1 cellular context compared by ENCODE assay signal in the genomic region with DNA sequence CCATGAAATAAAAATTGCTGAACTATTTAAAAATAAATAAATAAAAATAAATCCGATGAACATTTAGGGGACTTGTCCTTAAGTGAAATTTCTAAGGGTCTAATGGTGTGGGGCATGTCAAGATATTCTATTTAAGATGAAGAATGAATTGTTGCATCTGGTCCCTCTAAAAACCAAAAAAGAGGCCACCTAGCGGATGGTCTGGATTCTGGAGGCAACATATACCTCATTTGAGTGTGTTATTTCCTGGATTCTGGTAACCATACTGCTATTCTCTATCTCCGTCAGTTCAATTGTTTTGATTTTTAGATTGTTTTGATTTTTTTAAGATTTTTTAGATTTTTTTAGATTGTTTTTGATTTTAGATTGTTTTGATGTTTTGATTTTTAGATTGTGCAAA.
TF ChIP-seq lines count a peak whose summit lies in the region.

No MANE protein-coding gene starts in this region.

TF ChIP-seq in GM23338, 12 proteins besides CTCF, POLR2A, EP300 and RAD21 (continued from another document):
- TF ChIP-seq, protein P1, sequence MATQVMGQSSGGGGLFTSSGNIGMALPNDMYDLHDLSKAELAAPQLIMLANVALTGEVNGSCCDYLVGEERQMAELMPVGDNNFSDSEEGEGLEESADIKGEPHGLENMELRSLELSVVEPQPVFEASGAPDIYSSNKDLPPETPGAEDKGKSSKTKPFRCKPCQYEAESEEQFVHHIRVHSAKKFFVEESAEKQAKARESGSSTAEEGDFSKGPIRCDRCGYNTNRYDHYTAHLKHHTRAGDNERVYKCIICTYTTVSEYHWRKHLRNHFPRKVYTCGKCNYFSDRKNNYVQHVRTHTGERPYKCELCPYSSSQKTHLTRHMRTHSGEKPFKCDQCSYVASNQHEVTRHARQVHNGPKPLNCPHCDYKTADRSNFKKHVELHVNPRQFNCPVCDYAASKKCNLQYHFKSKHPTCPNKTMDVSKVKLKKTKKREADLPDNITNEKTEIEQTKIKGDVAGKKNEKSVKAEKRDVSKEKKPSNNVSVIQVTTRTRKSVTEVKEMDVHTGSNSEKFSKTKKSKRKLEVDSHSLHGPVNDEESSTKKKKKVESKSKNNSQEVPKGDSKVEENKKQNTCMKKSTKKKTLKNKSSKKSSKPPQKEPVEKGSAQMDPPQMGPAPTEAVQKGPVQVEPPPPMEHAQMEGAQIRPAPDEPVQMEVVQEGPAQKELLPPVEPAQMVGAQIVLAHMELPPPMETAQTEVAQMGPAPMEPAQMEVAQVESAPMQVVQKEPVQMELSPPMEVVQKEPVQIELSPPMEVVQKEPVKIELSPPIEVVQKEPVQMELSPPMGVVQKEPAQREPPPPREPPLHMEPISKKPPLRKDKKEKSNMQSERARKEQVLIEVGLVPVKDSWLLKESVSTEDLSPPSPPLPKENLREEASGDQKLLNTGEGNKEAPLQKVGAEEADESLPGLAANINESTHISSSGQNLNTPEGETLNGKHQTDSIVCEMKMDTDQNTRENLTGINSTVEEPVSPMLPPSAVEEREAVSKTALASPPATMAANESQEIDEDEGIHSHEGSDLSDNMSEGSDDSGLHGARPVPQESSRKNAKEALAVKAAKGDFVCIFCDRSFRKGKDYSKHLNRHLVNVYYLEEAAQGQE (IDR thresholded peaks at IDR 0.05; ENCODE audit: unreplicated experiment) = no peak
- TF ChIP-seq STAT1 (IDR thresholded peaks at IDR 0.05; ENCODE audit: unreplicated experiment) (no peak), NANOG (IDR thresholded peaks at IDR 0.05; ENCODE audit: borderline replicate concordance) (no peak), JUNB (IDR thresholded peaks at IDR 0.05; ENCODE audit: unreplicated experiment) (no peak)
- TF ChIP-seq, protein P2, sequence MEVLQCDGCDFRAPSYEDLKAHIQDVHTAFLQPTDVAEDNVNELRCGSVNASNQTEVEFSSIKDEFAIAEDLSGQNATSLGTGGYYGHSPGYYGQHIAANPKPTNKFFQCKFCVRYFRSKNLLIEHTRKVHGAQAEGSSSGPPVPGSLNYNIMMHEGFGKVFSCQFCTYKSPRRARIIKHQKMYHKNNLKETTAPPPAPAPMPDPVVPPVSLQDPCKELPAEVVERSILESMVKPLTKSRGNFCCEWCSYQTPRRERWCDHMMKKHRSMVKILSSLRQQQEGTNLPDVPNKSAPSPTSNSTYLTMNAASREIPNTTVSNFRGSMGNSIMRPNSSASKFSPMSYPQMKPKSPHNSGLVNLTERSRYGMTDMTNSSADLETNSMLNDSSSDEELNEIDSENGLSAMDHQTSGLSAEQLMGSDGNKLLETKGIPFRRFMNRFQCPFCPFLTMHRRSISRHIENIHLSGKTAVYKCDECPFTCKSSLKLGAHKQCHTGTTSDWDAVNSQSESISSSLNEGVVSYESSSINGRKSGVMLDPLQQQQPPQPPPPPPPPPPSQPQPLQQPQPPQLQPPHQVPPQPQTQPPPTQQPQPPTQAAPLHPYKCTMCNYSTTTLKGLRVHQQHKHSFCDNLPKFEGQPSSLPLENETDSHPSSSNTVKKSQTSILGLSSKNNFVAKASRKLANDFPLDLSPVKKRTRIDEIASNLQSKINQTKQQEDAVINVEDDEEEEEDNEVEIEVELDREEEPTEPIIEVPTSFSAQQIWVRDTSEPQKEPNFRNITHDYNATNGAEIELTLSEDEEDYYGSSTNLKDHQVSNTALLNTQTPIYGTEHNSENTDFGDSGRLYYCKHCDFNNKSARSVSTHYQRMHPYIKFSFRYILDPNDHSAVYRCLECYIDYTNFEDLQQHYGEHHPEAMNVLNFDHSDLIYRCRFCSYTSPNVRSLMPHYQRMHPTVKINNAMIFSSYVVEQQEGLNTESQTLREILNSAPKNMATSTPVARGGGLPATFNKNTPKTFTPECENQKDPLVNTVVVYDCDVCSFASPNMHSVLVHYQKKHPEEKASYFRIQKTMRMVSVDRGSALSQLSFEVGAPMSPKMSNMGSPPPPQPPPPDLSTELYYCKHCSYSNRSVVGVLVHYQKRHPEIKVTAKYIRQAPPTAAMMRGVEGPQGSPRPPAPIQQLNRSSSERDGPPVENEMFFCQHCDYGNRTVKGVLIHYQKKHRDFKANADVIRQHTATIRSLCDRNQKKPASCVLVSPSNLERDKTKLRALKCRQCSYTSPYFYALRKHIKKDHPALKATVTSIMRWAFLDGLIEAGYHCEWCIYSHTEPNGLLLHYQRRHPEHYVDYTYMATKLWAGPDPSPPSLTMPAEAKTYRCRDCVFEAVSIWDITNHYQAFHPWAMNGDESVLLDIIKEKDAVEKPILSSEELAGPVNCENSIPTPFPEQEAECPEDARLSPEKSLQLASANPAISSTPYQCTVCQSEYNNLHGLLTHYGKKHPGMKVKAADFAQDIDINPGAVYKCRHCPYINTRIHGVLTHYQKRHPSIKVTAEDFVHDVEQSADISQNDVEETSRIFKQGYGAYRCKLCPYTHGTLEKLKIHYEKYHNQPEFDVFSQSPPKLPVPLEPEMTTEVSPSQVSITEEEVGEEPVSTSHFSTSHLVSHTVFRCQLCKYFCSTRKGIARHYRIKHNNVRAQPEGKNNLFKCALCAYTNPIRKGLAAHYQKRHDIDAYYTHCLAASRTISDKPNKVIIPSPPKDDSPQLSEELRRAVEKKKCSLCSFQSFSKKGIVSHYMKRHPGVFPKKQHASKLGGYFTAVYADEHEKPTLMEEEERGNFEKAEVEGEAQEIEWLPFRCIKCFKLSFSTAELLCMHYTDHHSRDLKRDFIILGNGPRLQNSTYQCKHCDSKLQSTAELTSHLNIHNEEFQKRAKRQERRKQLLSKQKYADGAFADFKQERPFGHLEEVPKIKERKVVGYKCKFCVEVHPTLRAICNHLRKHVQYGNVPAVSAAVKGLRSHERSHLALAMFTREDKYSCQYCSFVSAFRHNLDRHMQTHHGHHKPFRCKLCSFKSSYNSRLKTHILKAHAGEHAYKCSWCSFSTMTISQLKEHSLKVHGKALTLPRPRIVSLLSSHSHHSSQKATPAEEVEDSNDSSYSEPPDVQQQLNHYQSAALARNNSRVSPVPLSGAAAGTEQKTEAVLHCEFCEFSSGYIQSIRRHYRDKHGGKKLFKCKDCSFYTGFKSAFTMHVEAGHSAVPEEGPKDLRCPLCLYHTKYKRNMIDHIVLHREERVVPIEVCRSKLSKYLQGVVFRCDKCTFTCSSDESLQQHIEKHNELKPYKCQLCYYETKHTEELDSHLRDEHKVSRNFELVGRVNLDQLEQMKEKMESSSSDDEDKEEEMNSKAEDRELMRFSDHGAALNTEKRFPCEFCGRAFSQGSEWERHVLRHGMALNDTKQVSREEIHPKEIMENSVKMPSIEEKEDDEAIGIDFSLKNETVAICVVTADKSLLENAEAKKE (CRISPR knock-in tag; IDR thresholded peaks at IDR 0.05) = no peak
